19 cellular contexts compared by ENCODE assay signal in the genomic region with DNA sequence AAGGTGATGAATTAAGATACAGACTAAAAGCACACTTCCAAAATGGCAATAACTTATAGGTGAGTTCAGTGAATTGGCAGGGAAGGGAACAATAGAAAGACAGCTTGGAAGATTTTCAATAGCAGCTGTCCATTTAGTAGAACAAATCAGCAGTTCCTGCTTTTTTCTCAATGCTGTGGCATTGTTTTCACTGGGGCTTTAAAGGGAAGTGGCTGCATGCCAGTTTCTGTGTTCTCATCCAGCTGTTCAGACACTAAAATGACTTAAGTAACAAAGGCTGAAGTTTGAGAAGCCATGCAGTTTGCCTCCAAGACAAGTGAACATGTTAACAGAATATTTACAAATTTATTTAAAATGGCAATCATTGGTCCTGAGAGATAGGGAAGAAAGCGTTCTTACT.
DNase-seq lines count a peak whose midpoint lies in the region; TF ChIP-seq lines count a peak whose summit lies in the region.
"Had no signal": no experiment of that assay in that cellular context is flagged by ENCODE, and none has a peak within 500 bp of the region (broad histone marks: within the 10 kb centered on the region; RNA-seq: fewer than 3 reads in every experiment).

No MANE protein-coding gene starts in this region.

- H3K4me3 ChIP-seq in neural progenitor cell (no peak overlapping the region), vagina (no peak overlapping the region)
- H3K4me3 ChIP-seq: A549, coronary artery had no signal

- H3K27ac ChIP-seq in neural progenitor cell: no peak overlapping the region
- no peak overlapping the region for H3K27ac ChIP-seq in vagina
- H3K27ac ChIP-seq: A549, coronary artery had no signal

- DNase-seq in NCI-H1092 treated with DMSO at 0.1 percent for 48 hours (lab: John Stamatoyannopoulos, UW) (peak; percentile 3), NCI-H1092 (lab: John Stamatoyannopoulos, UW) (no peak), KBM-7 (peak; percentile 12), OCI-M1 (lab: John Stamatoyannopoulos, UW) (peak; percentile 38), neural progenitor cell (ENCODE audit: low spot score) (peak; percentile 63), vagina (ENCODE audit: extremely low spot score in 2 of 2) (no peak), AG08396 (ENCODE audit: low spot score) (no peak)
- no peak for DNase-seq in stimulated activated CD4-positive, alpha-beta T cell treated with anti-CD3 and anti-CD28 coated beads, Interleukin-12 subunit alpha, Interleukin-12 subunit beta, amount 100 ng/mL, for 4 hours
- DNase-seq: activated CD4-positive, alpha-beta T cell treated with anti-CD3 and anti-CD28 coated beads for 48 hours; activated CD8-positive, alpha-beta memory T cell treated with anti-CD3 and anti-CD28 coated beads, Interleukin-2, amount 50 U/mL, for 48 hours; CD4-positive, alpha-beta memory T cell; NCI-H1930; stimulated activated naive B cell treated with anti-CD40 and anti-IgM and Interleukin-4, amounts not matched to agents 10 μg/mL and 1 μg/mL and 100 μg/mL, for 72 hours; T1000 had no signal

- H3K79me2 ChIP-seq in neural progenitor cell (ENCODE audit: low read depth): no peaks in the 10 kb centered on the region

- H3K4me1 ChIP-seq in neural progenitor cell: peaks cover 18% of the 10 kb centered on the region
- H3K4me1 ChIP-seq in vagina: no peaks in the 10 kb centered on the region
- H3K4me1 ChIP-seq: A549 had no signal

- TF ChIP-seq CTCF in neural progenitor cell (IDR thresholded peaks at IDR 0.05): no peak
- TF ChIP-seq CTCF in vagina (IDR thresholded peaks at IDR 0.05): no peak

- H3K27me3 ChIP-seq in neural progenitor cell: no peaks in the 10 kb centered on the region
- no peaks in the 10 kb centered on the region for H3K27me3 ChIP-seq in vagina

- H3K9me3 Mint-ChIP-seq in neural progenitor cell: no peaks in the 10 kb centered on the region
- H3K9me3 Mint-ChIP-seq: activated naive CD4-positive, alpha-beta T cell treated with anti-CD3 and anti-CD28 coated beads, Interleukin-2, amount 50 U/mL, for 24 hours; type B pancreatic cell had no signal

- no peaks in the 10 kb centered on the region for H3K36me3 ChIP-seq in neural progenitor cell
- no peaks in the 10 kb centered on the region for H3K36me3 ChIP-seq in vagina

- no peaks in the 10 kb centered on the region for H3F3A ChIP-seq in neural progenitor cell (ENCODE audit: low read depth)

- TF ChIP-seq POLR2A in vagina (IDR thresholded peaks at IDR 0.05): no peak

- no peaks in the 10 kb centered on the region for H4K20me1 ChIP-seq in neural progenitor cell (ENCODE audit: low read depth)

- H3K4me3 Mint-ChIP-seq in neural progenitor cell: no peak overlapping the region
- H3K4me3 Mint-ChIP-seq: activated naive CD4-positive, alpha-beta T cell treated with anti-CD3 and anti-CD28 coated beads, Interleukin-2, amount 50 U/mL, for 24 hours; CD4-positive, alpha-beta memory T cell; IgD-negative memory B cell; stimulated activated naive B cell treated with anti-CD40 and anti-IgM and Interleukin-4, amounts not matched to agents 10 μg/mL and 1 μg/mL and 100 μg/mL, for 72 hours; type B pancreatic cell had no signal

- peak overlapping the region; percentile 33 for H3K4me2 ChIP-seq in neural progenitor cell
- H3K4me2 ChIP-seq: A549 had no signal

- intact Hi-C loops in vagina (cut with DNase I): no loop called here

- no peaks in the 10 kb centered on the region for H3K27me3 Mint-ChIP-seq in neural progenitor cell (ENCODE audit: insufficient read depth, low read depth)
- H3K27me3 Mint-ChIP-seq: activated naive CD4-positive, alpha-beta T cell treated with anti-CD3 and anti-CD28 coated beads, Interleukin-2, amount 50 U/mL, for 24 hours; CD4-positive, alpha-beta memory T cell; IgD-negative memory B cell; stimulated activated naive B cell treated with anti-CD40 and anti-IgM and Interleukin-4, amounts not matched to agents 10 μg/mL and 1 μg/mL and 100 μg/mL, for 72 hours; type B pancreatic cell had no signal

- H3K36me3 Mint-ChIP-seq in neural progenitor cell: no peaks in the 10 kb centered on the region
- H3K36me3 Mint-ChIP-seq: activated naive CD4-positive, alpha-beta T cell treated with anti-CD3 and anti-CD28 coated beads, Interleukin-2, amount 50 U/mL, for 24 hours; CD4-positive, alpha-beta memory T cell; stimulated activated naive B cell treated with anti-CD40 and anti-IgM and Interleukin-4, amounts not matched to agents 10 μg/mL and 1 μg/mL and 100 μg/mL, for 72 hours; type B pancreatic cell had no signal

- H3K4me1 Mint-ChIP-seq in neural progenitor cell: peaks cover 3% of the 10 kb centered on the region
- H3K4me1 Mint-ChIP-seq: activated naive CD4-positive, alpha-beta T cell treated with anti-CD3 and anti-CD28 coated beads, Interleukin-2, amount 50 U/mL, for 24 hours; CD4-positive, alpha-beta memory T cell; IgD-negative memory B cell; stimulated activated naive B cell treated with anti-CD40 and anti-IgM and Interleukin-4, amounts not matched to agents 10 μg/mL and 1 μg/mL and 100 μg/mL, for 72 hours had no signal

- no peak overlapping the region for H2AFZ ChIP-seq in neural progenitor cell (replicated peaks)

- no peak overlapping the region for H3K27ac Mint-ChIP-seq in neural progenitor cell
- H3K27ac Mint-ChIP-seq: activated naive CD4-positive, alpha-beta T cell treated with anti-CD3 and anti-CD28 coated beads, Interleukin-2, amount 50 U/mL, for 24 hours; CD4-positive, alpha-beta memory T cell; IgD-negative memory B cell; stimulated activated naive B cell treated with anti-CD40 and anti-IgM and Interleukin-4, amounts not matched to agents 10 μg/mL and 1 μg/mL and 100 μg/mL, for 72 hours; type B pancreatic cell had no signal

- in situ Hi-C loops in KBM-7 (cut with MboI; ENCODE audit: low pct_unique_long_range_greater_than_20kb, low sequenced_read_pairs): no loop called here

- H3K9me3 ChIP-seq in neural progenitor cell (ENCODE audit: low read depth) (no peaks in the 10 kb centered on the region), vagina (no peaks in the 10 kb centered on the region)
- H3K9me3 ChIP-seq: A549 had no signal

- no peak overlapping the region for H3K9ac ChIP-seq in neural progenitor cell

Comparison
In these comparisons a context has a peak if more than half of its experiments do, and no peak if none do; other contexts are left out.
1. DNase-seq: peak in NCI-H1092 treated with DMSO at 0.1 percent for 48 hours (single experiment), KBM-7 (single experiment), OCI-M1 (single experiment) and neural progenitor cell (single experiment); none in NCI-H1092 (single experiment), vagina (0 of 2), AG08396 (single experiment) and stimulated activated CD4-positive, alpha-beta T cell treated with anti-CD3 and anti-CD28 coated beads, Interleukin-12 subunit alpha, Interleukin-12 subunit beta, amount 100 ng/mL, for 4 hours (single experiment).